ENCODE assay signal across 8 cellular contexts in the genomic region with DNA sequence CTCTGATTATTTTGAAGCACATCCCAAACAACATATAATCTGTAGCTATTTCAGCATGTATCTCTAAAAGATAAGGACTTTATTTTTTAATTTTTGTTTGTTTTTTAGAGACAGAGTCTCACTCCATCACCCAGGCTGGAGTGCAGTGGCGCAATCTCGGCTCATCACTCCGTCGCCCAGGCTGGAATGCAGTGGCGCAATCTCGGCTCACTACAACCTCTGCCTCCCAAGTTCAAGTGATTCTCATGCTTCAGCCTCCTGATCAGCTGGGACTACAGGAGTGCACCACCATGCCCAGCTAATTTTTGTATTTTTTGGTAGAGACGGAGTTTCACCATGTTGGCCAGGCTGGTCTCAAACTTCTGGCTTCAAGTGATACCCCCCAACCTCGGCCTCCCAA. TPM values are rescaled to one million over a fixed set of nuclear protein-coding genes. Genes with fewer than 3 reads are reported as not detected.
"Had no signal": no experiment of that assay in that cellular context is flagged by ENCODE, and none has a peak within 500 bp of the region (broad histone marks: within the 10 kb centered on the region; RNA-seq: fewer than 3 reads in every experiment).

No MANE protein-coding gene starts in this region.

RNA-seq across cellular contexts. Expression of a gene that starts 11.6 kb away (rescaled TPM):
- total RNA-seq: activated B cell treated with CpG ODN at 0.5 μM for 24 hours; activated T-cell treated with anti-CD3 and anti-CD28 coated beads, Interleukin-2, amount 50 U/mL, for 4 hours; aorta; cardiac septum; PC-3; Peyer's patch; Right ventricle myocardium inferior; SK-MEL-5 had no signal
- polyA plus RNA-seq: aorta had no signal
